ENCODE assay signal across 8 cellular contexts in genomic region chr1:161192476-161193465, GRCh38. TPM values are rescaled to one million over a fixed set of nuclear protein-coding genes. Genes with fewer than 3 reads are reported as not detected.
DNase-seq lines count a peak whose midpoint lies in the region; ATAC-seq, FAIRE-seq and TF ChIP-seq lines count a peak whose summit lies in the region.

No MANE protein-coding gene starts in this region.

- H3K4me1 ChIP-seq in neutrophil (ENCODE audit: control insufficient read depth in 1 of 2, insufficient read depth in 1 of 2, low read depth in 1 of 2, low read length in 1 of 2) (peaks cover 3 to 9% of the 10 kb centered on the region in 2 experiments), upper lobe of right lung (peaks cover 17% of the 10 kb centered on the region)

- intact Hi-C loops in upper lobe of right lung (cut with DNase I) = no loop called here

- FAIRE-seq in RCC 7860 (lab: Jason Lieb, UNC) = no peak

- H3K27me3 ChIP-seq in neutrophil = no peaks in the 10 kb centered on the region
- no peaks in the 10 kb centered on the region for H3K27me3 ChIP-seq in upper lobe of right lung

- no peak overlapping the region for H3K4me3 ChIP-seq in fibroblast of mammary gland (ENCODE audit: control insufficient read depth, low read depth, low read length)
- no peak overlapping the region for H3K4me3 ChIP-seq in neutrophil (ENCODE audit: low read depth in 1 of 2, low read length in 1 of 2)
- H3K4me3 ChIP-seq in upper lobe of right lung = no peak overlapping the region

- H3K9me3 ChIP-seq in neutrophil (no peaks in the 10 kb centered on the region), upper lobe of right lung (no peaks in the 10 kb centered on the region)

- peak; percentile 91 for TF ChIP-seq CTCF in fibroblast of mammary gland (conservative IDR thresholded peaks at IDR 0.05; ENCODE audit: control insufficient read depth, insufficient read depth, low read depth, low read length)
- peak; percentile 93 for TF ChIP-seq CTCF in neutrophil (IDR thresholded peaks at IDR 0.05)
- peak; percentile 89 for TF ChIP-seq CTCF in upper lobe of right lung (IDR thresholded peaks at IDR 0.05)

- H3K27ac ChIP-seq in neutrophil (no peak overlapping the region), upper lobe of right lung (peak overlapping the region; percentile 24)

- H3K36me3 ChIP-seq in neutrophil (no peaks in the 10 kb centered on the region), upper lobe of right lung (no peaks in the 10 kb centered on the region)

- ATAC-seq in GM19452 (IDR thresholded peaks at IDR 0.05; ENCODE audit: unreplicated experiment) = peak; percentile 57
- peak; percentile 83 for ATAC-seq in upper lobe of right lung

- DNase-seq in C1 segment of cervical spinal cord (lab: John Stamatoyannopoulos, UW) (peak in 10 of 14 donors; percentile 6 to 63 (median 44)), LoVo (ENCODE audit: low spot score) (peak; percentile 70), RCC 7860 (ENCODE audit: low spot score) (peak; percentile 35), activated T-helper 1 cell treated with Interleukin-2 at 50 U/mL for 16 hours (ENCODE audit: low read depth) (peak; percentile 51), fibroblast of mammary gland (ENCODE audit: low read depth) (peak; percentile 84), upper lobe of right lung (no peak)

RNA-seq across cellular contexts. Expression of gene ADAMTS4, which starts 6.1 kb away (rescaled TPM):
- 7.8 TPM for total RNA-seq in upper lobe of right lung

RNA-seq across cellular contexts. Expression of gene NDUFS2, which starts 9.4 kb away (rescaled TPM):
- total RNA-seq in upper lobe of right lung = 66.9 TPM

RNA-seq across cellular contexts. Expression of gene B4GALT3, which starts 15.5 kb away (rescaled TPM):
- 35.7 TPM for total RNA-seq in upper lobe of right lung

RNA-seq across cellular contexts. Expression of gene FCER1G, which starts 22.3 kb away (rescaled TPM):
- total RNA-seq in upper lobe of right lung = 158 TPM

RNA-seq across cellular contexts. Expression of gene PPOX, which starts 26.5 kb away (rescaled TPM):
- 23.3 TPM for total RNA-seq in upper lobe of right lung
